Comparison of ENCODE assay signal across 2 cellular contexts in the genomic region with DNA sequence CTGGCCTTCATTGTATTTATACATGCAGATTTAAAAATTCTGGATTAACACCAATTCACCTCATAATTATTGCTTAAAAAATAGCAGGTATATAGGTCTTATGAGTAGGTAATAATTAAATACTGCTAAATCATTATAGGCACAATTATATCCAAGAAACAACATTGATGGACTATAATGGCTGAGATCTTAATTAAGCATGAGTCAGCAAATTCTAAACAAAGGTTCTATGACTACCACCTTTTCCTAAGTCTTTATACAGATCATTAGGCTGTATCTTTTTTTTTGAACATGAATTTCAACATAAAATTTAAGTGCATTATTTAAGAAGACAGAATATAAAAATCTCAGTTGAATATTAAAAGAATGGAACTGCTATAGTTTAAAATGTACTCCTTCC.
A peak's percentile ranks its signal among the peaks of the same experiment; 100 is the strongest.
TF ChIP-seq lines count a peak whose summit lies in the region.

No MANE protein-coding gene starts in this region.

TF ChIP-seq in A549, 52 proteins besides CTCF, POLR2A, EP300 and RAD21 (continued from another document):
- peak; percentile 92 for TF ChIP-seq MAFK (IDR thresholded peaks at IDR 0.05; ENCODE audit: partially characterized antibody)

TF ChIP-seq in GM12878, 131 proteins besides CTCF, POLR2A, EP300 and RAD21 (continued from another document):
- TF ChIP-seq ZBTB4 (CRISPR knock-in tag; IDR thresholded peaks at IDR 0.05) (no peak), SREBF1 (IDR thresholded peaks at IDR 0.05; ENCODE audit: low read length) (no peak), NR2C2 (IDR thresholded peaks at IDR 0.05; ENCODE audit: borderline replicate concordance, control insufficient read depth, insufficient read length, low read depth) (no peak), LARP7 (IDR thresholded peaks at IDR 0.05) (no peak), GATAD2B (conservative IDR thresholded peaks at IDR 0.05; ENCODE audit: low read depth) (no peak), BACH1 (IDR thresholded peaks at IDR 0.05; ENCODE audit: borderline replicate concordance) (0 out of 2 replicates have a peak, but pooled peaks have one; percentile 29), RAD51 (IDR thresholded peaks at IDR 0.05) (no peak), ATF7 (IDR thresholded peaks at IDR 0.05; ENCODE audit: low read depth) (0 out of 2 replicates have a peak, but pooled peaks have one; percentile 17), SRF (IDR thresholded peaks at IDR 0.05; ENCODE audit: low read depth in 2 of 2, low read length in 2 of 2) (no peak)
TF ChIP-seq in GM12878: peak in this region for 2.
